Comparison of ENCODE assay signal across 8 cellular contexts in genomic region chr7:55557666-55558188, GRCh38. TPM values are rescaled to one million over a fixed set of nuclear protein-coding genes. Genes with fewer than 3 reads are reported as not detected.
DNase-seq lines count a peak whose midpoint lies in the region; ATAC-seq and TF ChIP-seq lines count a peak whose summit lies in the region.
"Had no signal": no experiment of that assay in that cellular context is flagged by ENCODE, and none has a peak within 500 bp of the region (broad histone marks: within the 10 kb centered on the region; RNA-seq: fewer than 3 reads in every experiment).

No MANE protein-coding gene starts in this region.

- H3F3A ChIP-seq in GM23338 (replicated peaks; ENCODE audit: low read depth): no peaks in the 10 kb centered on the region

- H3K79me2 ChIP-seq in GM23338 (replicated peaks; ENCODE audit: insufficient read depth): peaks cover 96% of the 10 kb centered on the region
- no peaks in the 10 kb centered on the region for H3K79me2 ChIP-seq in Karpas-422 (ENCODE audit: low read length)

- no peak for TF ChIP-seq EP300 in suprapubic skin (IDR thresholded peaks at IDR 0.05)

- H3K4me1 Mint-ChIP-seq in GM23338: peaks cover 76% of the 10 kb centered on the region
- peaks cover 55 to 96% (median 89%) of the 10 kb centered on the region in 4 donors for H3K4me1 Mint-ChIP-seq in naive thymus-derived CD8-positive, alpha-beta T cell

- H3K27ac ChIP-seq in GM23338 (ENCODE audit: low read depth) (no peak overlapping the region), Karpas-422 (ENCODE audit: low read length) (no peak overlapping the region), suprapubic skin (no peak overlapping the region)

- H3K4me3 Mint-ChIP-seq in GM23338: peak overlapping the region; percentile 46
- H3K4me3 Mint-ChIP-seq in naive thymus-derived CD8-positive, alpha-beta T cell: peak overlapping the region in 3 of 10 donors; percentile 21 to 39 (median 27)

- no peaks in the 10 kb centered on the region for H3K27me3 ChIP-seq in GM23338 (ENCODE audit: insufficient read depth)
- H3K27me3 ChIP-seq in Karpas-422 (ENCODE audit: low read length): no peaks in the 10 kb centered on the region
- no peaks in the 10 kb centered on the region for H3K27me3 ChIP-seq in suprapubic skin

- DNase-seq in GM23338 (ENCODE audit: low spot score) (peak; percentile 77), Karpas-422 (no peak), suprapubic skin (ENCODE audit: low spot score in 2 of 2) (no peak), mucosa of gallbladder (ENCODE audit: low spot score) (no peak), 8988T (no peak)
- no peak for DNase-seq in naive thymus-derived CD8-positive, alpha-beta T cell

- POLR2A ChIA-PET in naive thymus-derived CD8-positive, alpha-beta T cell (lab: Charles Lee): no interaction called here

- no peak for TF ChIP-seq POLR2A in suprapubic skin (IDR thresholded peaks at IDR 0.05)

- H3K4me1 ChIP-seq in GM23338 (ENCODE audit: insufficient read depth) (peaks cover 73% of the 10 kb centered on the region), Karpas-422 (ENCODE audit: low read length) (peaks cover 21% of the 10 kb centered on the region), suprapubic skin (peaks cover 14% of the 10 kb centered on the region)

- H3K36me3 ChIP-seq in GM23338 (ENCODE audit: insufficient read depth): no peaks in the 10 kb centered on the region; the same call in 1 of the 2 replicates
- H3K36me3 ChIP-seq in Karpas-422 (ENCODE audit: insufficient read depth, low read length): no peaks in the 10 kb centered on the region
- no peaks in the 10 kb centered on the region for H3K36me3 ChIP-seq in suprapubic skin

- TF ChIP-seq CTCF in GM23338 (conservative IDR thresholded peaks at IDR 0.05; ENCODE audit: low read depth in 2 of 2) (no peak), suprapubic skin (IDR thresholded peaks at IDR 0.05) (no peak)

- H3K4me2 ChIP-seq in GM23338: peak overlapping the region; percentile 73
- peak overlapping the region; percentile 38 for H3K4me2 ChIP-seq in Karpas-422 (ENCODE audit: low read depth, low read length, poor library complexity, severe bottlenecking)
- H3K4me2 ChIP-seq: smooth muscle cell had no signal

- no peak overlapping the region for H2AFZ ChIP-seq in GM23338
- no peak overlapping the region for H2AFZ ChIP-seq in Karpas-422 (ENCODE audit: low read length)

- peaks cover 14% of the 10 kb centered on the region for H3K27me3 Mint-ChIP-seq in GM23338 (ENCODE audit: insufficient read depth, low read depth, poor library complexity)
- no peaks in the 10 kb centered on the region for H3K27me3 Mint-ChIP-seq in naive thymus-derived CD8-positive, alpha-beta T cell

- H3K9me3 ChIP-seq in Karpas-422 (ENCODE audit: low read length): no peaks in the 10 kb centered on the region
- no peaks in the 10 kb centered on the region for H3K9me3 ChIP-seq in suprapubic skin

- peaks cover 11% of the 10 kb centered on the region for H3K36me3 Mint-ChIP-seq in GM23338 (ENCODE audit: low read depth)
- peaks cover 0 to 33% (median 8%) of the 10 kb centered on the region in 3 donors for H3K36me3 Mint-ChIP-seq in naive thymus-derived CD8-positive, alpha-beta T cell

- no peaks in the 10 kb centered on the region; the same call in 2 of the 3 replicates for H3K9me3 Mint-ChIP-seq in GM23338
- no peaks in the 10 kb centered on the region for H3K9me3 Mint-ChIP-seq in naive thymus-derived CD8-positive, alpha-beta T cell

- peaks cover 5% of the 10 kb centered on the region; the same call in 1 of the 2 replicates for H3K9me2 ChIP-seq in GM23338 (ENCODE audit: insufficient read depth)
- no peaks in the 10 kb centered on the region for H3K9me2 ChIP-seq in Karpas-422 (replicated peaks; ENCODE audit: insufficient read depth, low read length)

- peak overlapping the region; percentile 63; the same call in 1 of the 2 replicates for H3K27ac Mint-ChIP-seq in GM23338
- peak overlapping the region in 6 of 10 donors; percentile 20 to 72 (median 50) for H3K27ac Mint-ChIP-seq in naive thymus-derived CD8-positive, alpha-beta T cell

- H3K9ac ChIP-seq in Karpas-422 (ENCODE audit: low read length): no peak overlapping the region

- H4K20me1 ChIP-seq in GM23338 (replicated peaks; ENCODE audit: insufficient read depth): peaks cover 29% of the 10 kb centered on the region
- H4K20me1 ChIP-seq in Karpas-422 (ENCODE audit: insufficient read depth, low read depth, low read length): peaks cover 72% of the 10 kb centered on the region

- 71% methylated on average over 7 of the region's 7 CpGs for WGBS in suprapubic skin

- ATAC-seq in GM18870 (IDR thresholded peaks at IDR 0.05; ENCODE audit: unreplicated experiment) (peak; percentile 77), GM23338 (peak; percentile 83)
- peak in 1 of 2 donors; percentile 42 for ATAC-seq in naive thymus-derived CD8-positive, alpha-beta T cell

- H3K4me3 ChIP-seq in GM23338: no peak overlapping the region
- no peak overlapping the region for H3K4me3 ChIP-seq in Karpas-422 (ENCODE audit: low read length)
- H3K4me3 ChIP-seq in suprapubic skin: no peak overlapping the region
- H3K4me3 ChIP-seq: smooth muscle cell had no signal

TF ChIP-seq in GM23338, 12 proteins besides CTCF, POLR2A, EP300 and RAD21 (continues in another document):
- TF ChIP-seq, protein P1, sequence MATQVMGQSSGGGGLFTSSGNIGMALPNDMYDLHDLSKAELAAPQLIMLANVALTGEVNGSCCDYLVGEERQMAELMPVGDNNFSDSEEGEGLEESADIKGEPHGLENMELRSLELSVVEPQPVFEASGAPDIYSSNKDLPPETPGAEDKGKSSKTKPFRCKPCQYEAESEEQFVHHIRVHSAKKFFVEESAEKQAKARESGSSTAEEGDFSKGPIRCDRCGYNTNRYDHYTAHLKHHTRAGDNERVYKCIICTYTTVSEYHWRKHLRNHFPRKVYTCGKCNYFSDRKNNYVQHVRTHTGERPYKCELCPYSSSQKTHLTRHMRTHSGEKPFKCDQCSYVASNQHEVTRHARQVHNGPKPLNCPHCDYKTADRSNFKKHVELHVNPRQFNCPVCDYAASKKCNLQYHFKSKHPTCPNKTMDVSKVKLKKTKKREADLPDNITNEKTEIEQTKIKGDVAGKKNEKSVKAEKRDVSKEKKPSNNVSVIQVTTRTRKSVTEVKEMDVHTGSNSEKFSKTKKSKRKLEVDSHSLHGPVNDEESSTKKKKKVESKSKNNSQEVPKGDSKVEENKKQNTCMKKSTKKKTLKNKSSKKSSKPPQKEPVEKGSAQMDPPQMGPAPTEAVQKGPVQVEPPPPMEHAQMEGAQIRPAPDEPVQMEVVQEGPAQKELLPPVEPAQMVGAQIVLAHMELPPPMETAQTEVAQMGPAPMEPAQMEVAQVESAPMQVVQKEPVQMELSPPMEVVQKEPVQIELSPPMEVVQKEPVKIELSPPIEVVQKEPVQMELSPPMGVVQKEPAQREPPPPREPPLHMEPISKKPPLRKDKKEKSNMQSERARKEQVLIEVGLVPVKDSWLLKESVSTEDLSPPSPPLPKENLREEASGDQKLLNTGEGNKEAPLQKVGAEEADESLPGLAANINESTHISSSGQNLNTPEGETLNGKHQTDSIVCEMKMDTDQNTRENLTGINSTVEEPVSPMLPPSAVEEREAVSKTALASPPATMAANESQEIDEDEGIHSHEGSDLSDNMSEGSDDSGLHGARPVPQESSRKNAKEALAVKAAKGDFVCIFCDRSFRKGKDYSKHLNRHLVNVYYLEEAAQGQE (IDR thresholded peaks at IDR 0.05; ENCODE audit: unreplicated experiment): no peak
- TF ChIP-seq NANOG (IDR thresholded peaks at IDR 0.05; ENCODE audit: borderline replicate concordance): no peak
- TF ChIP-seq, protein P2, sequence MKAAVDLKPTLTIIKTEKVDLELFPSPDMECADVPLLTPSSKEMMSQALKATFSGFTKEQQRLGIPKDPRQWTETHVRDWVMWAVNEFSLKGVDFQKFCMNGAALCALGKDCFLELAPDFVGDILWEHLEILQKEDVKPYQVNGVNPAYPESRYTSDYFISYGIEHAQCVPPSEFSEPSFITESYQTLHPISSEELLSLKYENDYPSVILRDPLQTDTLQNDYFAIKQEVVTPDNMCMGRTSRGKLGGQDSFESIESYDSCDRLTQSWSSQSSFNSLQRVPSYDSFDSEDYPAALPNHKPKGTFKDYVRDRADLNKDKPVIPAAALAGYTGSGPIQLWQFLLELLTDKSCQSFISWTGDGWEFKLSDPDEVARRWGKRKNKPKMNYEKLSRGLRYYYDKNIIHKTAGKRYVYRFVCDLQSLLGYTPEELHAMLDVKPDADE (IDR thresholded peaks at IDR 0.05): no peak
- no peak for TF ChIP-seq EZH2 (IDR thresholded peaks at IDR 0.05; ENCODE audit: low read depth, unreplicated experiment)
- TF ChIP-seq STAT1 (IDR thresholded peaks at IDR 0.05; ENCODE audit: unreplicated experiment): no peak
- no peak for TF ChIP-seq JUNB (IDR thresholded peaks at IDR 0.05; ENCODE audit: unreplicated experiment)

RNA-seq across cellular contexts. Expression of gene VOPP1, which starts 14.6 kb away (rescaled TPM):
- total RNA-seq in GM23338 (2014; rRNA removed; shearing (Covaris generic)): 71.0 and 73.7 TPM in 2 replicates
- polyA plus RNA-seq in GM23338 (2016; fragmentation: Nextera tagmentation; extraction: Ambion mirVana): 26.2 and 28.2 TPM in 2 replicates
- 14.7 and 21.6 TPM in 2 replicates for total RNA-seq in Karpas-422 (2014; rRNA removed; shearing (Covaris generic); ENCODE audit: low replicate concordance)
- total RNA-seq in naive thymus-derived CD8-positive, alpha-beta T cell: 10 to 100 TPM; 47.0 to 48.9 TPM
- polyA plus RNA-seq in naive thymus-derived CD8-positive, alpha-beta T cell: 10 to 100 TPM; 19.5 to 31.5 (median 20.9) TPM
- 10 to 100 TPM; 15.7 to 24.9 (median 20.3) TPM for total RNA-seq in suprapubic skin
- total RNA-seq in mucosa of gallbladder: 68.2 TPM
